In genomic region chr16:89315791-89316581, GRCh38 we compare ENCODE assay signal across 7 cellular contexts.
DNase-seq lines count a peak whose midpoint lies in the region; ATAC-seq and TF ChIP-seq lines count a peak whose summit lies in the region.

No MANE protein-coding gene starts in this region.

- intact Hi-C loops in adrenal gland (cut with DNase I): no loop called here

- no peak overlapping the region for H3K4me3 ChIP-seq in adrenal gland

- DNase-seq in HCEC 1CT: peak; percentile 91
- peak; percentile 60 to 90 (median 73) for DNase-seq in T-helper 1 cell
- DNase-seq in adrenal gland: peak; percentile 63 to 87 (median 76)
- peak; percentile 91 for DNase-seq in kidney tubule cell (ENCODE audit: low spot score)
- peak; percentile 34 for DNase-seq in stimulated activated CD8-positive, alpha-beta memory T cell treated with anti-CD3 and anti-CD28 coated beads, Interleukin-7, amount 100 ng/mL, for 24 hours (ENCODE audit: low read depth)
- no peak for DNase-seq in HEK293T (ENCODE audit: extremely low spot score)

- no peaks in the 10 kb centered on the region for H3K27me3 ChIP-seq in adrenal gland

- no peak for TF ChIP-seq CTCF in adrenal gland (IDR thresholded peaks at IDR 0.05)

- H3K4me1 ChIP-seq in adrenal gland (replicated peaks in 1 of 2): peaks cover 35 to 81% of the 10 kb centered on the region in 2 donors

- WGBS in adrenal gland, 4 donors: 23 to 49% (median 44%) methylated on average over 15 to 20 of the region's 20 CpGs

- no peak for ATAC-seq in HG03460 (IDR thresholded peaks at IDR 0.05; ENCODE audit: unreplicated experiment)

- CTCF ChIA-PET in HEK293T (lab: Yijun Ruan, JAX): no interaction called here

- TF ChIP-seq POLR2A in adrenal gland (IDR thresholded peaks at IDR 0.05): peak in 1 of 2 donors; percentile 63

- POLR2A ChIA-PET in HEK293T (lab: Yijun Ruan, JAX): no interaction called here

- peaks cover 0 to 9% of the 10 kb centered on the region in 2 donors for H3K36me3 ChIP-seq in adrenal gland (replicated peaks in 1 of 2)

- no peaks in the 10 kb centered on the region for H3K9me3 ChIP-seq in adrenal gland (replicated peaks in 1 of 3)

- peak overlapping the region in 4 of 5 donors; percentile 3 to 95 (median 74) for H3K27ac ChIP-seq in adrenal gland

TF ChIP-seq in HEK293T, 16 proteins besides CTCF, POLR2A, EP300 and RAD21:
- TF ChIP-seq HDGF (IDR thresholded peaks at IDR 0.05; ENCODE audit: borderline replicate concordance) (no peak), ARNT (IDR thresholded peaks at IDR 0.05) (no peak), FOXK2 (IDR thresholded peaks at IDR 0.05) (no peak), LEF1 (IDR thresholded peaks at IDR 0.05; ENCODE audit: borderline replicate concordance) (no peak), FOXA1 (IDR thresholded peaks at IDR 0.05) (no peak), ELF4 (IDR thresholded peaks at IDR 0.05) (no peak), SUZ12 (IDR thresholded peaks at IDR 0.05) (no peak), FOXM1 (IDR thresholded peaks at IDR 0.05; ENCODE audit: borderline replicate concordance) (no peak), TARDBP (IDR thresholded peaks at IDR 0.05) (no peak), NFRKB (IDR thresholded peaks at IDR 0.05) (no peak), BHLHE40 (IDR thresholded peaks at IDR 0.05; ENCODE audit: borderline replicate concordance) (no peak), L3MBTL2 (conservative IDR thresholded peaks at IDR 0.05) (no peak), CTBP1 (IDR thresholded peaks at IDR 0.05; ENCODE audit: borderline replicate concordance) (no peak), SP1 (IDR thresholded peaks at IDR 0.05) (no peak), ZNF384 (IDR thresholded peaks at IDR 0.05) (no peak)
- TF ChIP-seq, protein P1, sequence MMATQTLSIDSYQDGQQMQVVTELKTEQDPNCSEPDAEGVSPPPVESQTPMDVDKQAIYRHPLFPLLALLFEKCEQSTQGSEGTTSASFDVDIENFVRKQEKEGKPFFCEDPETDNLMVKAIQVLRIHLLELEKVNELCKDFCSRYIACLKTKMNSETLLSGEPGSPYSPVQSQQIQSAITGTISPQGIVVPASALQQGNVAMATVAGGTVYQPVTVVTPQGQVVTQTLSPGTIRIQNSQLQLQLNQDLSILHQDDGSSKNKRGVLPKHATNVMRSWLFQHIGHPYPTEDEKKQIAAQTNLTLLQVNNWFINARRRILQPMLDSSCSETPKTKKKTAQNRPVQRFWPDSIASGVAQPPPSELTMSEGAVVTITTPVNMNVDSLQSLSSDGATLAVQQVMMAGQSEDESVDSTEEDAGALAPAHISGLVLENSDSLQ (IDR thresholded peaks at IDR 0.05): no peak
